Comparison of ENCODE assay signal across 23 cellular contexts in the genomic region with DNA sequence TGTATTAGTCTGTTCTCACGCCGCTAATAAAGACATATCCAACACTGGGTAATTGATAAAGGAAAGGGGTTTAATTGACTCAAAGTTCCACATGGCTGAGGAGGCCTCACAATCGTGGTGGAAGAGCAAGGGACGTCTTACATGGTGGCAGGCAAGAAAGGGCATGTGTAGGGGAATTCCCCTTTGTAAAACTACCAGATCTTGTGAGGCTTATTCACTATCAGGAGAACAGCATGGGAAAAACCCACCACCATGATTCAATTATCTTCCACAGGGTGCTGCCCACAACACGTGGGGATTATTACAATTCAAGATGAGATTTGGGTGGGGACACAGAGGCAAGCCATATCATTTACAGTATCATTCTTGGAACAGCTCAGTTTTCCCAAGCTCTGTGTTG.
DNase-seq lines count a peak whose midpoint lies in the region; ATAC-seq and FAIRE-seq lines count a peak whose summit lies in the region.
"Had no signal": no experiment of that assay in that cellular context is flagged by ENCODE, and none has a peak within 500 bp of the region (broad histone marks: within the 10 kb centered on the region; RNA-seq: fewer than 3 reads in every experiment).

No MANE protein-coding gene starts in this region.

- H3K4me3 Mint-ChIP-seq in activated T-cell treated with anti-CD3 and anti-CD28 coated beads, Interleukin-2, amount 50 U/mL, for 24 hours, result no peak overlapping the region
- no peak overlapping the region for H3K4me3 Mint-ChIP-seq in activated naive CD8-positive, alpha-beta T cell treated with anti-CD3 and anti-CD28 coated beads for 36 hours
- H3K4me3 Mint-ChIP-seq in stimulated activated memory B cell treated with anti-CD40 and anti-IgM and Interleukin-4, amounts not matched to agents 10 μg/mL and 1 μg/mL and 100 μg/mL, for 72 hours, result no peak overlapping the region
- H3K4me3 Mint-ChIP-seq: dendritic cell treated with granulocyte-macrophage colony-stimulating factor and Interleukin-4, amounts not matched to agents 40 ng/mL and 50 ng/mL, for 4 days; neural crest cell had no signal

- H3K9me3 Mint-ChIP-seq in activated T-cell treated with anti-CD3 and anti-CD28 coated beads, Interleukin-2, amount 50 U/mL, for 24 hours, result peaks cover 20% of the 10 kb centered on the region
- peaks cover 8% of the 10 kb centered on the region for H3K9me3 Mint-ChIP-seq in activated naive CD8-positive, alpha-beta T cell treated with anti-CD3 and anti-CD28 coated beads for 36 hours
- peaks cover 7% of the 10 kb centered on the region for H3K9me3 Mint-ChIP-seq in stimulated activated memory B cell treated with anti-CD40 and anti-IgM and Interleukin-4, amounts not matched to agents 10 μg/mL and 1 μg/mL and 100 μg/mL, for 72 hours
- H3K9me3 Mint-ChIP-seq: dendritic cell treated with granulocyte-macrophage colony-stimulating factor and Interleukin-4, amounts not matched to agents 40 ng/mL and 50 ng/mL, for 4 days had no signal

- H3K27me3 Mint-ChIP-seq in activated T-cell treated with anti-CD3 and anti-CD28 coated beads, Interleukin-2, amount 50 U/mL, for 24 hours, result no peaks in the 10 kb centered on the region
- no peaks in the 10 kb centered on the region for H3K27me3 Mint-ChIP-seq in activated naive CD8-positive, alpha-beta T cell treated with anti-CD3 and anti-CD28 coated beads for 36 hours
- H3K27me3 Mint-ChIP-seq in stimulated activated memory B cell treated with anti-CD40 and anti-IgM and Interleukin-4, amounts not matched to agents 10 μg/mL and 1 μg/mL and 100 μg/mL, for 72 hours, result no peaks in the 10 kb centered on the region

- H3K36me3 Mint-ChIP-seq in activated T-cell treated with anti-CD3 and anti-CD28 coated beads, Interleukin-2, amount 50 U/mL, for 24 hours (ENCODE audit: low read depth), result peaks cover 72% of the 10 kb centered on the region
- H3K36me3 Mint-ChIP-seq in activated naive CD8-positive, alpha-beta T cell treated with anti-CD3 and anti-CD28 coated beads for 36 hours, result peaks cover 47% of the 10 kb centered on the region
- H3K36me3 Mint-ChIP-seq in stimulated activated memory B cell treated with anti-CD40 and anti-IgM and Interleukin-4, amounts not matched to agents 10 μg/mL and 1 μg/mL and 100 μg/mL, for 72 hours, result peaks cover 41% of the 10 kb centered on the region

- FAIRE-seq in GM19239 (lab: Jason Lieb, UNC), result peak; percentile 11
- FAIRE-seq: endothelial cell of umbilical vein, GM12891, H54 had no signal

- peak overlapping the region; percentile 74 for H3K27ac Mint-ChIP-seq in activated T-cell treated with anti-CD3 and anti-CD28 coated beads, Interleukin-2, amount 50 U/mL, for 24 hours
- peak overlapping the region; percentile 65 for H3K27ac Mint-ChIP-seq in activated naive CD8-positive, alpha-beta T cell treated with anti-CD3 and anti-CD28 coated beads for 36 hours
- H3K27ac Mint-ChIP-seq in stimulated activated memory B cell treated with anti-CD40 and anti-IgM and Interleukin-4, amounts not matched to agents 10 μg/mL and 1 μg/mL and 100 μg/mL, for 72 hours, result peak overlapping the region; percentile 19
- H3K27ac Mint-ChIP-seq: dendritic cell treated with granulocyte-macrophage colony-stimulating factor and Interleukin-4, amounts not matched to agents 40 ng/mL and 50 ng/mL, for 4 days had no signal

- no peak for DNase-seq in activated T-cell treated with anti-CD3 and anti-CD28 coated beads, Interleukin-2, amount 50 U/mL, for 24 hours
- no peak for DNase-seq in activated T-cell treated with anti-CD3 and anti-CD28 coated beads, Interleukin-2, amount 50 U/mL, for 48 hours
- no peak for DNase-seq in GM19239 (ENCODE audit: insufficient read length, low spot score)
- DNase-seq in activated naive CD8-positive, alpha-beta T cell treated with anti-CD3 and anti-CD28 coated beads for 36 hours, result peak; percentile 2
- DNase-seq in posterior vena cava (ENCODE audit: low spot score), result no peak
- DNase-seq: activated CD8-positive, alpha-beta memory T cell treated with anti-CD3 and anti-CD28 coated beads, Interleukin-2, amount 50 U/mL, for 4 hours; caudate nucleus; COR-L47; DMS79 treated with DMSO at 0.1 percent for 48 hours; head of caudate nucleus; Kasumi-1; lower lobe of right lung; NCI-H1694; NCI-H524 treated with DMSO at 0.1 percent for 48 hours; right lobe of liver; stimulated activated CD4-positive, alpha-beta T cell treated with anti-CD3 and anti-CD28 coated beads, Interleukin-12 subunit alpha, Interleukin-12 subunit beta, amount 100 ng/mL, for 4 hours had no signal

- no peak for ATAC-seq in stimulated activated memory B cell treated with anti-CD40 and anti-IgM and Interleukin-4, amounts not matched to agents 10 μg/mL and 1 μg/mL and 100 μg/mL, for 72 hours
- ATAC-seq in HG02885 (IDR thresholded peaks at IDR 0.05; ENCODE audit: poor library complexity, unreplicated experiment), result no peak
- ATAC-seq: lower lobe of right lung, right lobe of liver had no signal

- peaks cover 46% of the 10 kb centered on the region for H3K4me1 Mint-ChIP-seq in activated T-cell treated with anti-CD3 and anti-CD28 coated beads, Interleukin-2, amount 50 U/mL, for 24 hours (ENCODE audit: low read depth)
- peaks cover 29% of the 10 kb centered on the region for H3K4me1 Mint-ChIP-seq in activated naive CD8-positive, alpha-beta T cell treated with anti-CD3 and anti-CD28 coated beads for 36 hours
- H3K4me1 Mint-ChIP-seq in stimulated activated memory B cell treated with anti-CD40 and anti-IgM and Interleukin-4, amounts not matched to agents 10 μg/mL and 1 μg/mL and 100 μg/mL, for 72 hours, result peaks cover 25% of the 10 kb centered on the region
- H3K4me1 Mint-ChIP-seq: neural crest cell had no signal

- intact Hi-C loops in posterior vena cava (cut with DNase I), result no loop called here

Comparison
In these comparisons a context has a peak if more than half of its experiments do, and no peak if none do; other contexts are left out.
1. H3K27ac Mint-ChIP-seq: peak in every context shown above with its lines; median percentile 74 in activated T-cell treated with anti-CD3 and anti-CD28 coated beads, Interleukin-2, amount 50 U/mL, for 24 hours; 65 in activated naive CD8-positive, alpha-beta T cell treated with anti-CD3 and anti-CD28 coated beads for 36 hours; 19 in stimulated activated memory B cell treated with anti-CD40 and anti-IgM and Interleukin-4, amounts not matched to agents 10 μg/mL and 1 μg/mL and 100 μg/mL, for 72 hours.